In the genomic region with DNA sequence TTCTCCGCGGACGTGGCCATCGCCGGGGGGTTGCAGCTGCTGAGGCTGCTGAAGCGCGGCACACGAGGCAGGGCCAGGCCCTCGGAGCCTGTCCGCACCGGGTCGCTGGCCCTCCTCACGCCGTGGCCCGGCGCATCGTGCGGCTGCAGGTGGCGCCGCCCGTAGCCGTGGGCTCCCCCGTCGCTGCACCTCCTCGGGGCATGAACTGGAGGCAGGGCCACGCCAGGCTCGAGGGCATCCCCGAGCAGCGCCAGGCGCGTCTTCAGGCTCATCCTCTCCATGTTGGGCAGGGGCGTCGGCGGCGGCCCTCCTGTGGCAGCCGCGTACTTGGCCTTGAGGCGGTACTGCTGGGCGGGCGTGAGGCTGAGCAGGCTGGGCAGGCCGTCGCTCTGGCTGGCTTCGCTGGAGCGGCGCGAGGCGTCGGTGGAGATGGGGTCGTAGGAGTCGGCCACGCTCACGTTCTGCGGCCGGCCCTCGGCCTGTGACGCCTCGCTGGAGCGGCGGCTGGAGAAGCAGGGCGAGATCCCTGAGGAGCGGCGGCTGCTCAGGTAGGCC, we compare ENCODE assay signal across 23 cellular contexts.
"Had no signal": no experiment of that assay in that cellular context is flagged by ENCODE, and none has a peak within 500 bp of the region (broad histone marks: within the 10 kb centered on the region; RNA-seq: fewer than 3 reads in every experiment).

No MANE protein-coding gene starts in this region.

- DNase-seq: dermis blood vessel endothelial cell; dorsolateral prefrontal cortex; effector CD4-positive, alpha-beta T cell; effector memory CD4-positive, alpha-beta T cell; erythroblast; foreskin keratinocyte; heart left ventricle; hypothalamus; immature natural killer cell; islet precursor cell; kidney; kidney glomerular epithelial cell; left colon; left ventricle myocardium superior; lower lobe of right lung; mesendoderm; midbrain had no signal

- H3K9me3 ChIP-seq: esophagus muscularis mucosa, gastroesophageal sphincter, heart left ventricle, lower lobe of right lung had no signal

- ATAC-seq: foreskin keratinocyte, left colon, left lobe of liver, left ventricle myocardium superior, lower lobe of right lung had no signal

- H3K4me2 ChIP-seq: hepatocyte had no signal

- H3K27ac ChIP-seq: coronary artery, dorsolateral prefrontal cortex, epithelial cell of prostate, esophagus muscularis mucosa, foreskin keratinocyte, gastroesophageal sphincter, heart left ventricle, hepatocyte, lower lobe of right lung had no signal

- H3K27me3 ChIP-seq: esophagus muscularis mucosa, foreskin keratinocyte, gastroesophageal sphincter, hepatocyte had no signal

- H3K4me3 ChIP-seq: coronary artery, dorsolateral prefrontal cortex, esophagus muscularis mucosa, gastroesophageal sphincter, heart left ventricle, hepatocyte, lower lobe of right lung had no signal

- H3K4me1 ChIP-seq: esophagus muscularis mucosa, foreskin keratinocyte, gastroesophageal sphincter, heart left ventricle, lower lobe of right lung had no signal

- H2AFZ ChIP-seq: hepatocyte had no signal
